9 cellular contexts compared by ENCODE assay signal in genomic region chr16:87945351-87946042, GRCh38. TPM values are rescaled to one million over a fixed set of nuclear protein-coding genes. Genes with fewer than 3 reads are reported as not detected.
DNase-seq lines count a peak whose midpoint lies in the region; ATAC-seq, FAIRE-seq and TF ChIP-seq lines count a peak whose summit lies in the region.
"Had no signal": no experiment of that assay in that cellular context is flagged by ENCODE, and none has a peak within 500 bp of the region (broad histone marks: within the 10 kb centered on the region; RNA-seq: fewer than 3 reads in every experiment).

No MANE protein-coding gene starts in this region.

- H3K9me3 Mint-ChIP-seq in endodermal cell (no peaks in the 10 kb centered on the region), type B pancreatic cell (no peaks in the 10 kb centered on the region)

- H3K36me3 ChIP-seq in HCT116 (ENCODE audit: control insufficient read depth in 1 of 2, insufficient read depth in 2 of 2, low read length in 2 of 2) (no peaks in the 10 kb centered on the region), OCI-LY7 (ENCODE audit: insufficient read depth, low read length) (no peaks in the 10 kb centered on the region), endodermal cell (ENCODE audit: control insufficient read depth, insufficient read depth, low read length) (no peaks in the 10 kb centered on the region), mucosa of descending colon (ENCODE audit: low read depth) (no peaks in the 10 kb centered on the region)

- peak overlapping the region; percentile 42 to 59 for H3K4me3 ChIP-seq in HCT116 (replicated peaks in 1 of 2; ENCODE audit: low read depth in 1 of 2, low read length in 2 of 2)
- peak overlapping the region; percentile 14 for H3K4me3 ChIP-seq in OCI-LY7 (ENCODE audit: low read depth, low read length, poor library complexity, severe bottlenecking)
- no peak overlapping the region for H3K4me3 ChIP-seq in endodermal cell (ENCODE audit: low read length)
- H3K4me3 ChIP-seq in mucosa of descending colon: no peak overlapping the region

- H3K4me3 Mint-ChIP-seq in endodermal cell (no peak overlapping the region), type B pancreatic cell (peak overlapping the region; percentile 83)

- H3K4me1 Mint-ChIP-seq in endodermal cell: no peaks in the 10 kb centered on the region
- H3K4me1 Mint-ChIP-seq in type B pancreatic cell (ENCODE audit: unreplicated experiment): peaks cover 13% of the 10 kb centered on the region

- peak overlapping the region; percentile 73 for H3K9ac ChIP-seq in HCT116 (ENCODE audit: low read length)
- H3K9ac ChIP-seq in endodermal cell (ENCODE audit: extremely low read depth, low read length, poor library complexity, severe bottlenecking): no peak overlapping the region

- H3K36me3 Mint-ChIP-seq in endodermal cell (ENCODE audit: low read depth): no peaks in the 10 kb centered on the region
- no peaks in the 10 kb centered on the region for H3K36me3 Mint-ChIP-seq in type B pancreatic cell

- no peaks in the 10 kb centered on the region for H3K79me2 ChIP-seq in HCT116 (ENCODE audit: insufficient read depth, low read length)
- H3K79me2 ChIP-seq in OCI-LY7 (ENCODE audit: insufficient read depth, low read depth, low read length): no peaks in the 10 kb centered on the region

- RAD21 ChIA-PET in HCT116 (lab: Charles Lee; ENCODE audit: low non-redundant PET in 1 of 2, low total read pairs in 2 of 2, uncharacterized antibody in 2 of 2, unreplicated experiment in 2 of 2): no interaction called here

- H3K9me3 ChIP-seq in HCT116 (ENCODE audit: control insufficient read depth in 1 of 2, insufficient read depth in 1 of 2, low read depth in 1 of 2, low read length in 2 of 2): no peaks in the 10 kb centered on the region
- H3K9me3 ChIP-seq in OCI-LY7 (ENCODE audit: low read length): no peaks in the 10 kb centered on the region
- H3K9me3 ChIP-seq in endodermal cell (ENCODE audit: control insufficient read depth, low read length): no peaks in the 10 kb centered on the region
- no peaks in the 10 kb centered on the region for H3K9me3 ChIP-seq in mucosa of descending colon

- BruUV-seq in HCT116 (replicated peaks; lab: Mats Ljungman, UMichigan): no TSS peak
- no TSS peak for BruUV-seq in OCI-LY7 (replicated peaks; lab: Mats Ljungman, UMichigan)

- H3K4me1 ChIP-seq in HCT116 (ENCODE audit: control insufficient read depth in 1 of 2, insufficient read depth in 2 of 2, low read length in 2 of 2): peaks cover 34 to 37% of the 10 kb centered on the region in 2 experiments
- H3K4me1 ChIP-seq in OCI-LY7 (ENCODE audit: insufficient read depth, low read length, poor library complexity, severe bottlenecking): peaks cover 27% of the 10 kb centered on the region
- no peaks in the 10 kb centered on the region for H3K4me1 ChIP-seq in endodermal cell (ENCODE audit: control insufficient read depth, insufficient read depth, low read length)
- H3K4me1 ChIP-seq in mucosa of descending colon (ENCODE audit: low read depth): no peaks in the 10 kb centered on the region

- DNase-seq in HCT116 (ENCODE audit: low read depth, low spot score) (peak; percentile 90), OCI-LY7 (ENCODE audit: low spot score) (peak; percentile 38), endodermal cell (peak; percentile 84), mucosa of descending colon (peak; percentile 76 to 78 (median 76)), type B pancreatic cell (ENCODE audit: extremely low spot score, unreplicated experiment) (no peak), RPMI8226 (no peak), H54 (ENCODE audit: insufficient read length, low spot score) (no peak)

- intact Hi-C loops in HCT116 (cut with micrococcal nuclease) (loop anchor here (2.0 kb wide), 1 partner anchor 169 kb away; no protein-coding TSS in a partner anchor), OCI-LY7 (cut with micrococcal nuclease; ENCODE audit: unreplicated experiment) (no loop called here), mucosa of descending colon (cut with DNase I, micrococcal nuclease) (no loop called here)

- H3K4me2 ChIP-seq in HCT116 (ENCODE audit: low read length) (peak overlapping the region; percentile 92), OCI-LY7 (ENCODE audit: low read length) (peak overlapping the region; percentile 48; the same call in 1 of the 2 replicates)

- no peaks in the 10 kb centered on the region for H3K27me3 ChIP-seq in HCT116 (ENCODE audit: insufficient read depth, low read length)
- H3K27me3 ChIP-seq in endodermal cell (ENCODE audit: control insufficient read depth, insufficient read depth, low read length, poor library complexity, severe bottlenecking): no peaks in the 10 kb centered on the region

- H3K27ac ChIP-seq in HCT116 (ENCODE audit: low read depth, low read length) (peak overlapping the region; percentile 67), OCI-LY7 (ENCODE audit: low read depth, low read length, poor library complexity, severe bottlenecking) (no peak overlapping the region), endodermal cell (ENCODE audit: low read depth, low read length) (no peak overlapping the region)

- CTCF ChIA-PET in HCT116 (lab: Charles Lee) (interaction anchor here (1.0 kb wide), 1 partner anchor 167 kb away, joined by 3 read pairs; no protein-coding TSS in a partner anchor), OCI-LY7 (lab: Charles Lee; ENCODE audit: unreplicated experiment) (no interaction called here)

- TF ChIP-seq POLR2A in HCT116 (IDR thresholded peaks at IDR 0.05; ENCODE audit: borderline replicate concordance, extremely low read depth, insufficient read depth, insufficient read length) (peak; percentile 79), H54 (IDR thresholded peaks at IDR 0.05; ENCODE audit: low read depth, low read length) (no peak)

- WGBS in endodermal cell (ENCODE audit: insufficient coverage in 1 of 2, insufficient read length in 1 of 2), 2 experiments: 88 to 90% methylated on average over 12 to 22 of the region's 22 CpGs

- peak overlapping the region; percentile 86 for H2AFZ ChIP-seq in HCT116 (ENCODE audit: low read depth, low read length, poor library complexity, severe bottlenecking)
- H2AFZ ChIP-seq in OCI-LY7 (ENCODE audit: low read length): peak overlapping the region; percentile 59; the same call in 1 of the 2 replicates

- ATAC-seq in HCT116: peak; percentile 90
- peak; percentile 85 for ATAC-seq in mucosa of descending colon
- no peak for ATAC-seq in GM18909 (IDR thresholded peaks at IDR 0.05; ENCODE audit: poor library complexity, unreplicated experiment)

- no peaks in the 10 kb centered on the region for H3K27me3 Mint-ChIP-seq in endodermal cell (ENCODE audit: insufficient read depth)
- no peaks in the 10 kb centered on the region for H3K27me3 Mint-ChIP-seq in type B pancreatic cell

- FAIRE-seq in H54 (lab: Jason Lieb, UNC): no peak

- no peaks in the 10 kb centered on the region for H3K9me2 ChIP-seq in HCT116 (ENCODE audit: insufficient read depth)
- no peaks in the 10 kb centered on the region for H3K9me2 ChIP-seq in OCI-LY7 (ENCODE audit: insufficient read depth, low read length)

- TF ChIP-seq CTCF in HCT116 (IDR thresholded peaks at IDR 0.05 in 2 of 3, conservative IDR thresholded peaks at IDR 0.05 in 1 of 3; ENCODE audit: borderline replicate concordance in 1 of 3, insufficient read depth in 1 of 3, low read depth in 2 of 3, low read length in 2 of 3) (no peak), OCI-LY7 (conservative IDR thresholded peaks at IDR 0.05; ENCODE audit: low read length) (no peak), endodermal cell (conservative IDR thresholded peaks at IDR 0.05) (no peak), mucosa of descending colon (IDR thresholded peaks at IDR 0.05) (no peak), type B pancreatic cell (conservative IDR thresholded peaks at IDR 0.05) (no peak)

- H3K27ac Mint-ChIP-seq in endodermal cell: peak overlapping the region; percentile 35
- H3K27ac Mint-ChIP-seq in type B pancreatic cell: peak overlapping the region; percentile 98

- no peaks in the 10 kb centered on the region for H4K20me1 ChIP-seq in HCT116 (ENCODE audit: insufficient read depth)
- no peaks in the 10 kb centered on the region for H4K20me1 ChIP-seq in OCI-LY7 (ENCODE audit: insufficient read depth, low read length)

- TF ChIP-seq RAD21 in HCT116 (IDR thresholded peaks at IDR 0.05; ENCODE audit: low read depth): no peak

- POLR2A ChIA-PET in HCT116 (lab: Charles Lee): interaction anchor here (0.9 kb wide), 1 partner anchor 27 kb away, joined by 3 read pairs; no protein-coding TSS in a partner anchor
- POLR2A ChIA-PET in OCI-LY7 (lab: Charles Lee): no interaction called here

TF ChIP-seq in HCT116, 20 proteins besides CTCF, POLR2A, EP300 and RAD21:
- TF ChIP-seq ELF1 (IDR thresholded peaks at IDR 0.05; ENCODE audit: borderline replicate concordance, low read depth): no peak
- TF ChIP-seq POLR2AphosphoS5 (IDR thresholded peaks at IDR 0.05; ENCODE audit: low read depth, low read length): peak; percentile 76; the same call in 1 of the 2 replicates
- peak; percentile 49 for TF ChIP-seq YY1 (IDR thresholded peaks at IDR 0.05; ENCODE audit: extremely low read depth, insufficient replicate concordance, low read depth, low read length)
TF ChIP-seq in HCT116: peak in this region for 2.

RNA-seq across cellular contexts. Expression of gene BANP, which starts 5.7 kb away (rescaled TPM):
- 37.2 TPM for total RNA-seq in HCT116 (2021; ENCODE audit: unreplicated experiment)
- 19.0 and 19.9 TPM in 2 replicates for polyA plus RNA-seq in HCT116 (2012)
- 37.1 and 39.6 TPM in 2 replicates for total RNA-seq in OCI-LY7 (2014; rRNA removed; shearing (Covaris generic))
- total RNA-seq in OCI-LY7 (2022): 55.8 and 58.0 TPM in 2 replicates
- 10 to 100 TPM; 39.5 to 45.5 TPM for total RNA-seq in endodermal cell
- polyA plus RNA-seq in endodermal cell (2013, experiment 1 of 2): 23.8 TPM
- 20.0 TPM for polyA plus RNA-seq in endodermal cell (2013, experiment 2 of 2)
- total RNA-seq in mucosa of descending colon: 10 to 100 TPM; 24.4 to 36.0 (median 26.1) TPM
- 28.3 and 36.9 TPM in 2 replicates for total RNA-seq in type B pancreatic cell (ENCODE audit: low replicate concordance)

RNA-seq across cellular contexts. Expression of gene CA5A, which starts 9.2 kb away (rescaled TPM):
- total RNA-seq in HCT116 (2021; ENCODE audit: unreplicated experiment) (not detected), OCI-LY7 (2022) (not detected in 2 replicates), endodermal cell (not detected), mucosa of descending colon (under 1 TPM in 2 of 3 donors, not detected in 1; 0.05 to 0.25 TPM), type B pancreatic cell (ENCODE audit: low replicate concordance) (0.70 TPM in 1 of 2 replicates, not detected in the other)
- 0.03 TPM in 1 of 2 replicates, not detected in the other for polyA plus RNA-seq in HCT116 (2012)
- not detected in 2 replicates for total RNA-seq in OCI-LY7 (2014; rRNA removed; shearing (Covaris generic))
- polyA plus RNA-seq in endodermal cell (2013, experiment 1 of 2): not detected
- not detected for polyA plus RNA-seq in endodermal cell (2013, experiment 2 of 2)
- total RNA-seq: RPMI7951 had no signal

Comparison
In these comparisons a context has a peak if more than half of its experiments do, and no peak if none do; other contexts are left out.
1. DNase-seq: peak in HCT116 (single experiment), OCI-LY7 (single experiment), endodermal cell (single experiment) and mucosa of descending colon (3 of 3); none in type B pancreatic cell (single experiment), RPMI8226 (single experiment) and H54 (single experiment).
2. H3K4me3 ChIP-seq: peak in HCT116 (2 of 2) and OCI-LY7 (single experiment); none in endodermal cell (single experiment) and mucosa of descending colon (single experiment).